8 cellular contexts compared by ENCODE assay signal in the genomic region with DNA sequence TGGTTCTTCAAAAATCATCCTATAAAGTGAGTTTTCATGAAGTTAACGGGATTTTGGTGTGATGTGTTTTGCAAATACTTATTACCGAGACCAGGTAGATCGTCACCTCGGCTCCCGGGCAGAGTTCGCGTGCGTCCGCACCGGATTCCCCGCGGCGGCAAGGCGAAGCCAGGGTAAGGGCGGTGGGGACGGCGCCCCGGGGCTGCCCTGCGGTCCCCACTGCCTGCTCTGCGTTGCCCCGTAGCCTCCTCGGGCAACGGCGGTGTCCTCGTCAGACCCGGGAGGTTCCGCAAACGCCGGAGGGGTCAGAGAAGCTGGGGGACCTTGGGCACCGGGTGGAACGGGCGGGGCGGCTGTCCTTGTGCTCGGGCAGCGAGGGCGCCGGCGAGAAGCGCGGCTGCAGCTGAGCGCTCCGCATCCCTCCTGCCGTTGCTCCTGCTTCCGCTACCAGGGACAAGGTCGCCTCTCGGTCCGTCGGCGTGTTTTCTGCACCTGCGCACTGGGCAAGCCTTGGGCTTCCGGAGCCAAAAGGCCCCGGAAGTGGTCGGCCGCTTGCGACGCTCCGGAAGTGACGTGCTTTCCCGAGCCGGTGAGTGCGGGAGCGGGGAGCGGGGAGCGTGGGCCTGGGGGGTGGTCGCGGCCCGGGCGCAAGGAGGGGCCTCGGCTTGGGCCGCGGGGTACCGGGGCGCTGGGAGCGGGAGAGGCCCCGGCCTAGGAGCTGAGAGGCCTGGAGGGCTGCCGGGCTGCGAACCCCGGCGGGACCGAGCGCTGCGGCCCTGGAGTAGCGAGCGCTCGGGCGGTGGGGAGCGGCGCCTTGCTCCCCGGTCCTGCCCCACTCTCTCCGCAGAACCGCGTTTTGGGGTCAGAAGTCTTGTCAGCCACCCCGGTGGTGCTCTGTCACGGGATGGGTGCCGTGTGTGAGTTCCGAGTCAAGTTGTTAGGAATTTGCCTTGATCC. TPM values are rescaled to one million over a fixed set of nuclear protein-coding genes. Genes with fewer than 3 reads are reported as not detected.
DNase-seq lines count a peak whose midpoint lies in the region; ATAC-seq and TF ChIP-seq lines count a peak whose summit lies in the region.

A gene with protein sequence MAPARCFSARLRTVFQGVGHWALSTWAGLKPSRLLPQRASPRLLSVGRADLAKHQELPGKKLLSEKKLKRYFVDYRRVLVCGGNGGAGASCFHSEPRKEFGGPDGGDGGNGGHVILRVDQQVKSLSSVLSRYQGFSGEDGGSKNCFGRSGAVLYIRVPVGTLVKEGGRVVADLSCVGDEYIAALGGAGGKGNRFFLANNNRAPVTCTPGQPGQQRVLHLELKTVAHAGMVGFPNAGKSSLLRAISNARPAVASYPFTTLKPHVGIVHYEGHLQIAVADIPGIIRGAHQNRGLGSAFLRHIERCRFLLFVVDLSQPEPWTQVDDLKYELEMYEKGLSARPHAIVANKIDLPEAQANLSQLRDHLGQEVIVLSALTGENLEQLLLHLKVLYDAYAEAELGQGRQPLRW (plus strand): TSS at position 560 of the 957 bp plus-strand sequence. CDS start 10,393 bp downstream, outside the sequence.

- peaks cover 1% of the 10 kb centered on the region for H3K36me3 Mint-ChIP-seq in activated naive CD8-positive, alpha-beta T cell treated with anti-CD3 and anti-CD28 coated beads, Interleukin-2, amount 10 ng/mL, durations not matched to agents 7 days and 5 days

- H3F3A ChIP-seq in SU-DHL-6 (ENCODE audit: insufficient read depth): peaks cover 20% of the 10 kb centered on the region

- H3K79me2 ChIP-seq in SU-DHL-6 (ENCODE audit: insufficient read depth, low read length): peaks cover 40% of the 10 kb centered on the region

- H4K20me1 ChIP-seq in SU-DHL-6 (ENCODE audit: low read depth, low read length): no peaks in the 10 kb centered on the region

- peaks cover 26% of the 10 kb centered on the region for H3K4me1 Mint-ChIP-seq in activated naive CD8-positive, alpha-beta T cell treated with anti-CD3 and anti-CD28 coated beads, Interleukin-2, amount 10 ng/mL, durations not matched to agents 7 days and 5 days

- H3K4me3 Mint-ChIP-seq in activated naive CD8-positive, alpha-beta T cell treated with anti-CD3 and anti-CD28 coated beads, Interleukin-2, amount 10 ng/mL, durations not matched to agents 7 days and 5 days: peak within 1 kb of the TSS; percentile 94

- H3K4me3 ChIP-seq in GM12865 (ENCODE audit: low read depth, low read length): peak within 1 kb of the TSS; percentile 97
- H3K4me3 ChIP-seq in SU-DHL-6 (ENCODE audit: insufficient read depth, low read length, poor library complexity, severe bottlenecking): peak within 1 kb of the TSS; percentile 98
- H3K4me3 ChIP-seq in ovary: peak within 1 kb of the TSS; percentile 95
- peak within 1 kb of the TSS; percentile 81 for H3K4me3 ChIP-seq in thymus (ENCODE audit: low read length)

- H3K9me3 ChIP-seq in SU-DHL-6 (ENCODE audit: insufficient read depth, low read length): no peaks in the 10 kb centered on the region
- H3K9me3 ChIP-seq in ovary: no peaks in the 10 kb centered on the region
- no peaks in the 10 kb centered on the region for H3K9me3 ChIP-seq in thymus (ENCODE audit: control insufficient read depth)

- H3K9me2 ChIP-seq in SU-DHL-6 (replicated peaks; ENCODE audit: insufficient read depth, low read length): no peaks in the 10 kb centered on the region

- WGBS in ovary, 3 donors: 1% methylated on average over 70 to 96 of the region's 96 CpGs
- under 1% methylated on average over 96 of the region's 96 CpGs for WGBS in thymus

- TF ChIP-seq POLR2A in ovary (IDR thresholded peaks at IDR 0.05): peak; percentile 81

- no peaks in the 10 kb centered on the region for H3K27me3 Mint-ChIP-seq in activated naive CD8-positive, alpha-beta T cell treated with anti-CD3 and anti-CD28 coated beads, Interleukin-2, amount 10 ng/mL, durations not matched to agents 7 days and 5 days

- no peak for TF ChIP-seq CTCF in GM12865 (IDR thresholded peaks at IDR 0.05; ENCODE audit: insufficient read depth, low read depth, low read length, missing control alignments)
- TF ChIP-seq CTCF in SU-DHL-6 (IDR thresholded peaks at IDR 0.05; ENCODE audit: insufficient read depth, low read length, poor library complexity, severe bottlenecking): no peak
- TF ChIP-seq CTCF in ovary (IDR thresholded peaks at IDR 0.05): peak in 2 of 3 donors; percentile 6 to 30

- TF ChIP-seq EP300 in ovary (IDR thresholded peaks at IDR 0.05): no peak

- H2AFZ ChIP-seq in SU-DHL-6 (ENCODE audit: low read depth, low read length, severe bottlenecking): peak within 1 kb of the TSS; percentile 65

- POLR2A ChIA-PET in activated naive CD8-positive, alpha-beta T cell treated with anti-CD3 and anti-CD28 coated beads, Interleukin-2, amount 10 ng/mL, durations not matched to agents 7 days and 5 days (lab: Charles Lee): interaction anchor here (0.7 to 1.3 kb wide), 3 partner anchors 116 to 204 kb away, joined by 3 to 6 read pairs (median 3); a partner anchor contains a TSS

- no peaks in the 10 kb centered on the region for H3K9me3 Mint-ChIP-seq in activated naive CD8-positive, alpha-beta T cell treated with anti-CD3 and anti-CD28 coated beads, Interleukin-2, amount 10 ng/mL, durations not matched to agents 7 days and 5 days

- H3K27ac ChIP-seq in SU-DHL-6 (ENCODE audit: low read depth, low read length) (peak within 1 kb of the TSS; percentile 70), ovary (peak within 1 kb of the TSS; percentile 77 to 80), thymus (ENCODE audit: low read depth) (peak within 1 kb of the TSS; percentile 99)

- intact Hi-C loops in Right ventricle myocardium inferior (cut with DNase I): loop anchor here (5.0 to 10.0 kb wide), 3 partner anchors 40 to 202 kb away; a partner anchor contains a TSS
- intact Hi-C loops in ovary (cut with DNase I): no loop called here

- peak; percentile 98 for DNase-seq in GM12865 (ENCODE audit: low read depth)
- DNase-seq in NCI-H1417 (lab: John Stamatoyannopoulos, UW): peak; percentile 98
- peak; percentile 93 for DNase-seq in activated naive CD8-positive, alpha-beta T cell treated with anti-CD3 and anti-CD28 coated beads, Interleukin-2, amount 10 ng/mL, durations not matched to agents 7 days and 5 days
- peak; percentile 96 for DNase-seq in Right ventricle myocardium inferior (ENCODE audit: missing footprints)
- peak; percentile 93 to 96 (median 94) for DNase-seq in ovary

- H3K27ac Mint-ChIP-seq in activated naive CD8-positive, alpha-beta T cell treated with anti-CD3 and anti-CD28 coated beads, Interleukin-2, amount 10 ng/mL, durations not matched to agents 7 days and 5 days: peak within 1 kb of the TSS; percentile 96

- peak within 1 kb of the TSS; percentile 98 for H3K9ac ChIP-seq in SU-DHL-6 (ENCODE audit: low read length)

- H3K27me3 ChIP-seq in SU-DHL-6 (ENCODE audit: low read length): no peaks in the 10 kb centered on the region
- H3K27me3 ChIP-seq in ovary: no peaks in the 10 kb centered on the region
- H3K27me3 ChIP-seq in thymus (ENCODE audit: control insufficient read depth, insufficient read depth): no peaks in the 10 kb centered on the region

- H3K4me1 ChIP-seq in ovary (ENCODE audit: insufficient read depth): peaks cover 3% of the 10 kb centered on the region
- peaks cover 7% of the 10 kb centered on the region for H3K4me1 ChIP-seq in thymus (ENCODE audit: control insufficient read depth, insufficient read depth, low read length)

- H3K36me3 ChIP-seq in SU-DHL-6 (ENCODE audit: low read length): 0 out of 2 replicates have a peak, but pooled peaks cover 2% of the 10 kb centered on the region
- no peaks in the 10 kb centered on the region for H3K36me3 ChIP-seq in ovary
- H3K36me3 ChIP-seq in thymus (ENCODE audit: control insufficient read depth, insufficient read depth): peaks cover 6% of the 10 kb centered on the region

- ATAC-seq in HG02763 (IDR thresholded peaks at IDR 0.05; ENCODE audit: unreplicated experiment): peak; percentile 90
- ATAC-seq in activated naive CD8-positive, alpha-beta T cell treated with anti-CD3 and anti-CD28 coated beads, Interleukin-2, amount 10 ng/mL, durations not matched to agents 7 days and 5 days (ENCODE audit: low read depth): peak; percentile 98
- peak; percentile 97 for ATAC-seq in Right ventricle myocardium inferior

- peak within 1 kb of the TSS; percentile 97 for H3K4me2 ChIP-seq in SU-DHL-6 (ENCODE audit: low read depth, low read length, poor library complexity, severe bottlenecking)

RNA-seq across cellular contexts. Expression of the gene that starts here (rescaled TPM):
- total RNA-seq in activated naive CD8-positive, alpha-beta T cell treated with anti-CD3 and anti-CD28 coated beads, Interleukin-2, amount 10 ng/mL, durations not matched to agents 7 days and 5 days: 10 to 100 TPM; 34.9 to 39.5 TPM
- total RNA-seq in Right ventricle myocardium inferior (21.6 TPM), ovary (10 to 100 TPM; 16.2 to 36.9 (median 33.3) TPM)
- polyA plus RNA-seq in ovary (10 to 100 TPM; 12.7 to 35.5 TPM), thymus (47.2 TPM)

Comparison
In these comparisons a context has a peak if more than half of its experiments do, and no peak if none do; other contexts are left out.
1. Peak in every context shown above with its lines: DNase-seq, ATAC-seq, H3K4me3 ChIP-seq and H3K27ac ChIP-seq.
2. CTCF ChIP-seq: peak in ovary (2 of 3); none in GM12865 (single experiment) and SU-DHL-6 (single experiment).